In the genomic region with DNA sequence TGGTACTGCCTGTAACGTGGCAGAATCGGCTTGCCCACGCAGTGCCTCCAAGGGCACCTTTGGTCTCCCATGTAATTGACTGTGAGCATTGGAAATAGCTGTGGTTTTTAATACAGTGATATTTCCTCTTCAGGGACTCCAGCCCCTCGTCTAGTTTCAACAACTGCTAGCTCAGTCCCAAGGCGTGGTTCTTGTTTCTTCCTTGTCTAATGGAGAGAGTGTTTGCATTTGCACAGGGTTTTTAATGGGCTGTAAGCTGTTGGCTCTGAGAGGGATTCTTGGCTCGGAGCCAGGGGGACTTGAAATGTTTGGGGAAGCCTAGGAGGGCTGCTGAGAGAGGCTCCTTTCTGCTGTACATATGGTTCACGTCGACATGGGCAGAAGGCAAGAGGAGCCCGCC, we compare ENCODE assay signal across 17 cellular contexts.
DNase-seq lines count a peak whose midpoint lies in the region; ATAC-seq, FAIRE-seq and TF ChIP-seq lines count a peak whose summit lies in the region.
"Had no signal": no experiment of that assay in that cellular context is flagged by ENCODE, and none has a peak within 500 bp of the region (broad histone marks: within the 10 kb centered on the region; RNA-seq: fewer than 3 reads in every experiment).

No MANE protein-coding gene starts in this region.

- BruUV-seq in K562 (replicated peaks; lab: Mats Ljungman, UMichigan), result no TSS peak

- peaks cover 0 to 2% (median 0%) of the 10 kb centered on the region in 7 donors for H3K9me3 Mint-ChIP-seq in CD14-positive monocyte
- H3K9me3 Mint-ChIP-seq: nephron progenitor cell had no signal

- H3K4me3 ChIP-seq in heart right ventricle (no peak overlapping the region), K562 (no peak overlapping the region), upper lobe of right lung (no peak overlapping the region)
- H3K4me3 ChIP-seq: skin epidermis, tibial artery had no signal

- no peak for TF ChIP-seq RAD21 in K562 (CRISPR knock-in tag; conservative IDR thresholded peaks at IDR 0.05 in 1 of 2, IDR thresholded peaks at IDR 0.05 in 1 of 2)

- H3K4me1 Mint-ChIP-seq in CD14-positive monocyte, result no peaks in the 10 kb centered on the region

- no peak overlapping the region for H3K9ac ChIP-seq in K562 (ENCODE audit: insufficient read depth in 1 of 2, low read depth in 2 of 2, low read length in 2 of 2)
- H3K9ac ChIP-seq: KMS-11 had no signal

- TF ChIP-seq POLR2A in K562 (conservative IDR thresholded peaks at IDR 0.05), result no peak

- H3K9me3 ChIP-seq in heart right ventricle (no peaks in the 10 kb centered on the region), K562 (replicated peaks; ENCODE audit: control insufficient read depth, insufficient read depth, low read depth, low read length) (no peaks in the 10 kb centered on the region), upper lobe of right lung (no peaks in the 10 kb centered on the region)
- H3K9me3 ChIP-seq: tibial artery had no signal

- FAIRE-seq in K562 (lab: Jason Lieb, UNC), result no peak
- FAIRE-seq: GM18507 had no signal

- no peaks in the 10 kb centered on the region for H3K27me3 Mint-ChIP-seq in CD14-positive monocyte (ENCODE audit: low read depth in 3 of 3)
- H3K27me3 Mint-ChIP-seq: activated naive CD8-positive, alpha-beta T cell had no signal

- no peak overlapping the region for H3K27ac Mint-ChIP-seq in CD14-positive monocyte
- H3K27ac Mint-ChIP-seq: activated naive CD8-positive, alpha-beta T cell; nephron progenitor cell had no signal

- no peaks in the 10 kb centered on the region for H3K27me3 ChIP-seq in heart right ventricle
- no peaks in the 10 kb centered on the region; a peak in 1 of 5 replicates for H3K27me3 ChIP-seq in K562 (ENCODE audit: control insufficient read depth in 2 of 2, insufficient read depth in 2 of 2, low read length in 2 of 2)
- no peaks in the 10 kb centered on the region for H3K27me3 ChIP-seq in upper lobe of right lung
- H3K27me3 ChIP-seq: tibial artery had no signal

- intact Hi-C loops in heart right ventricle (cut with DNase I) (no loop called here), Right ventricle myocardium inferior (cut with DNase I) (no loop called here), K562 (cut with micrococcal nuclease) (no loop called here), upper lobe of right lung (cut with DNase I) (no loop called here), CD14-positive monocyte (cut with micrococcal nuclease) (no loop called here)

- DNase-seq in heart right ventricle, result no peak
- DNase-seq in Right ventricle myocardium inferior (ENCODE audit: missing footprints), result no peak
- peak; percentile 33 for DNase-seq in NCI-H2227 (lab: John Stamatoyannopoulos, UW; ENCODE audit: unreplicated experiment)
- no peak for DNase-seq in K562 (ENCODE audit: extremely low read depth in 1 of 4, low spot score in 3 of 4)
- DNase-seq in upper lobe of right lung, result peak; percentile 70
- DNase-seq in GF-D8 (lab: John Stamatoyannopoulos, UW), result no peak
- no peak for DNase-seq in CD14-positive monocyte (ENCODE audit: low spot score)
- DNase-seq: ACHN, DND-41, nephron progenitor cell, PC-3, tibial artery had no signal

- H3K36me3 Mint-ChIP-seq in CD14-positive monocyte, result no peaks in the 10 kb centered on the region
- H3K36me3 Mint-ChIP-seq: activated naive CD8-positive, alpha-beta T cell had no signal

- peaks cover 3 to 66% (median 25%) of the 10 kb centered on the region in 9 donors for H3K4me1 ChIP-seq in heart right ventricle
- H3K4me1 ChIP-seq in K562 (replicated peaks in 1 of 2; ENCODE audit: control insufficient read depth in 2 of 2, insufficient read depth in 2 of 2, low read length in 2 of 2), result no peaks in the 10 kb centered on the region; a peak in 1 of 5 replicates
- H3K4me1 ChIP-seq in upper lobe of right lung, result no peaks in the 10 kb centered on the region

- ATAC-seq in heart right ventricle (peak in 1 of 8 donors; percentile 21), Right ventricle myocardium inferior (no peak), K562 (no peak), upper lobe of right lung (peak; percentile 63), GM21825 (IDR thresholded peaks at IDR 0.05; ENCODE audit: unreplicated experiment) (no peak)
- ATAC-seq: PC-3 had no signal

- POLR2A ChIA-PET in K562 (lab: Yijun Ruan, JAX), result no interaction called here

- H3K4me2 ChIP-seq in K562 (ENCODE audit: insufficient read depth, low read length), result no peak overlapping the region
- H3K4me2 ChIP-seq: KMS-11 had no signal

- in situ Hi-C loops in K562 (cut with MboI), result no loop called here

- H3K36me3 ChIP-seq in heart right ventricle, result no peaks in the 10 kb centered on the region
- no peaks in the 10 kb centered on the region for H3K36me3 ChIP-seq in K562 (ENCODE audit: control insufficient read depth, insufficient read depth, low read length)
- no peaks in the 10 kb centered on the region for H3K36me3 ChIP-seq in upper lobe of right lung
- H3K36me3 ChIP-seq: tibial artery had no signal

- no peak overlapping the region for H3K4me3 Mint-ChIP-seq in CD14-positive monocyte
- H3K4me3 Mint-ChIP-seq: activated naive CD8-positive, alpha-beta T cell; nephron progenitor cell had no signal

- no peak overlapping the region for H2AFZ ChIP-seq in K562 (ENCODE audit: low read depth, low read length)

- TF ChIP-seq EP300 in K562 (IDR thresholded peaks at IDR 0.05; ENCODE audit: low read length), result no peak

- no peaks in the 10 kb centered on the region; the same call in 1 of the 2 replicates for H4K20me1 ChIP-seq in K562 (replicated peaks; ENCODE audit: control insufficient read depth, insufficient read depth, low read length)

- WGBS in heart right ventricle, 2 donors, result 43 to 56% methylated on average over 9 of the region's 9 CpGs
- 2% methylated on average over 9 of the region's 9 CpGs for WGBS in K562 (ENCODE audit: insufficient coverage, low coverage, missing lambda C conversion rate)

- no peaks in the 10 kb centered on the region for H3K9me1 ChIP-seq in K562 (ENCODE audit: control insufficient read depth, insufficient read depth, low read length)

- TF ChIP-seq CTCF in heart right ventricle (IDR thresholded peaks at IDR 0.05), result no peak
- no peak for TF ChIP-seq CTCF in K562 (IDR thresholded peaks at IDR 0.05 in 2 of 3, conservative IDR thresholded peaks at IDR 0.05 in 1 of 3; ENCODE audit: insufficient read depth in 2 of 3, low read depth in 1 of 3, low read length in 3 of 3)
- TF ChIP-seq CTCF in upper lobe of right lung (IDR thresholded peaks at IDR 0.05), result no peak
- no peak for TF ChIP-seq CTCF in CD14-positive monocyte (IDR thresholded peaks at IDR 0.05)

- CTCF ChIA-PET in K562 (lab: Yijun Ruan, JAX; ENCODE audit: low intra/inter-chr PET ratio), result no interaction called here

- H3K79me2 ChIP-seq in K562 (ENCODE audit: control insufficient read depth, insufficient read depth, low read length), result no peaks in the 10 kb centered on the region

- H3K27ac ChIP-seq in heart right ventricle (peak overlapping the region in 6 of 10 donors; percentile 7 to 53 (median 44)), K562 (ENCODE audit: extremely low read depth, low read depth, low read length) (no peak overlapping the region), upper lobe of right lung (no peak overlapping the region)
- H3K27ac ChIP-seq: KMS-11, skin epidermis, tibial artery had no signal

TF ChIP-seq in K562, 482 proteins besides CTCF, POLR2A, EP300 and RAD21:
- TF ChIP-seq TCF3 (CRISPR knock-in tag; IDR thresholded peaks at IDR 0.05) (no peak), ZNF76 (CRISPR knock-in tag; IDR thresholded peaks at IDR 0.05; ENCODE audit: borderline replicate concordance) (no peak), NFIC (IDR thresholded peaks at IDR 0.05) (peak; percentile 81), SMARCC2 (IDR thresholded peaks at IDR 0.05; ENCODE audit: low read depth) (no peak), NFIX (CRISPR knock-in tag; IDR thresholded peaks at IDR 0.05; ENCODE audit: low read depth) (peak; percentile 45; the same call in 1 of the 2 replicates)

Comparison
In these comparisons a context has a peak if more than half of its experiments do, and no peak if none do; other contexts are left out.
1. DNase-seq: peak in NCI-H2227 (single experiment) and upper lobe of right lung (single experiment); none in heart right ventricle (0 of 2), Right ventricle myocardium inferior (single experiment), K562 (0 of 4), GF-D8 (single experiment) and CD14-positive monocyte (single experiment).
2. H3K27ac ChIP-seq: peak in heart right ventricle (6 of 10); none in K562 (single experiment) and upper lobe of right lung (single experiment).